In the genomic region with DNA sequence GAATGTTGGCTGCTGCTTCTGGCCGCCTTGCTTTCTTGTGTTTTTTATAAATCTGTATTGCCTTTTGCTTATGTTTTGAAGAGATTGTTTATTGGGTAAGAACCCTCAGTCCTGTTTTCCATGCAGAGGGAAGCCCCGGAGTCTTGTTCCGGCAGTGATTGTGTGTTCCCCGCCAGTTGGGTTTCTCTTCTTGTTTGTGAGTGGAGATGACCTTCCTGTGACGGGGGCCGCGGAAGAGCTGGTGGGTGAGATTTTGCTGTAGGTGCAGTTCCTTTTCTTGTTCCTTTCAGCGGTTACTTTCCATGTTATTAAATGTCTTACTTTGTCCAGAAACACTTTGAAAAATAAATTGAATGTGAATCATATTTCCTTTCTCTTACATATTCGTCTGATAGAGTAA, we compare ENCODE assay signal across 10 cellular contexts.
A peak's percentile ranks its signal among the peaks of the same experiment; 100 is the strongest.
DNase-seq lines count a peak whose midpoint lies in the region; ATAC-seq lines count a peak whose summit lies in the region.
"Had no signal": no experiment of that assay in that cellular context is flagged by ENCODE, and none has a peak within 500 bp of the region (broad histone marks: within the 10 kb centered on the region; RNA-seq: fewer than 3 reads in every experiment).

No MANE protein-coding gene starts in this region.

- no peak for DNase-seq in stimulated activated naive CD8-positive, alpha-beta T cell treated with anti-CD3 and anti-CD28 coated beads, Interleukin-15, Interleukin-2, amounts not matched to agents 100 U/mL and 50 U/mL, for 24 hours
- DNase-seq in caudate nucleus (lab: John Stamatoyannopoulos, UW) (peak in 5 of 61 donors; percentile 6 to 28 (median 18)), DMS53 (lab: John Stamatoyannopoulos, UW) (no peak), GM19240 (ENCODE audit: insufficient read length, low spot score) (no peak), AG08396 (ENCODE audit: low spot score) (no peak)
- DNase-seq: MG63, SIG-M5 had no signal

- peak overlapping the region; percentile 54 for H3K4me3 Mint-ChIP-seq in stimulated activated naive CD8-positive, alpha-beta T cell treated with anti-CD3 and anti-CD28 coated beads, Interleukin-15, Interleukin-2, amounts not matched to agents 100 ng/mL and 50 ng/mL, for 24 hours

- no peaks in the 10 kb centered on the region for H3K9me3 Mint-ChIP-seq in stimulated activated naive CD8-positive, alpha-beta T cell treated with anti-CD3 and anti-CD28 coated beads, Interleukin-15, Interleukin-2, amounts not matched to agents 100 ng/mL and 50 ng/mL, for 24 hours

- H3K4me1 Mint-ChIP-seq in stimulated activated naive CD8-positive, alpha-beta T cell treated with anti-CD3 and anti-CD28 coated beads, Interleukin-15, Interleukin-2, amounts not matched to agents 100 ng/mL and 50 ng/mL, for 24 hours (ENCODE audit: low read depth), result peaks cover 85% of the 10 kb centered on the region

- no peaks in the 10 kb centered on the region for H3K36me3 ChIP-seq in muscle layer of duodenum (ENCODE audit: control insufficient read depth in 1 of 2, insufficient read depth in 2 of 2, low read length in 2 of 2)
- H3K36me3 ChIP-seq: MG63 had no signal

- no peaks in the 10 kb centered on the region for H3K27me3 ChIP-seq in muscle layer of duodenum (ENCODE audit: low read depth, low read length)
- H3K27me3 ChIP-seq: MG63 had no signal

- H3K9me3 ChIP-seq in muscle layer of duodenum (ENCODE audit: control insufficient read depth in 1 of 2, low read length in 2 of 2), result no peaks in the 10 kb centered on the region
- H3K9me3 ChIP-seq: MG63 had no signal

- H3K27ac Mint-ChIP-seq in stimulated activated naive CD8-positive, alpha-beta T cell treated with anti-CD3 and anti-CD28 coated beads, Interleukin-15, Interleukin-2, amounts not matched to agents 100 ng/mL and 50 ng/mL, for 24 hours, result peak overlapping the region; percentile 86

- peaks cover 18 to 24% of the 10 kb centered on the region in 2 donors for H3K4me1 ChIP-seq in muscle layer of duodenum (ENCODE audit: control insufficient read depth in 1 of 2, insufficient read depth in 2 of 2, low read length in 2 of 2)

- ATAC-seq in stimulated activated naive CD8-positive, alpha-beta T cell treated with anti-CD3 and anti-CD28 coated beads, Interleukin-15, Interleukin-2, amounts not matched to agents 100 U/mL and 50 U/mL, for 24 hours, result no peak
- no peak for ATAC-seq in GM21390 (IDR thresholded peaks at IDR 0.05; ENCODE audit: unreplicated experiment)

- H3K36me3 Mint-ChIP-seq in stimulated activated naive CD8-positive, alpha-beta T cell treated with anti-CD3 and anti-CD28 coated beads, Interleukin-15, Interleukin-2, amounts not matched to agents 100 ng/mL and 50 ng/mL, for 24 hours (ENCODE audit: low read depth), result peaks cover 12% of the 10 kb centered on the region

- H3K4me3 ChIP-seq in muscle layer of duodenum (ENCODE audit: low read depth in 1 of 2, low read length in 2 of 2), result no peak overlapping the region
- H3K4me3 ChIP-seq: MG63 had no signal

- H3K27ac ChIP-seq in caudate nucleus (ENCODE audit: low read depth, low read length) (peak overlapping the region; percentile 72), muscle layer of duodenum (ENCODE audit: low read length) (peak overlapping the region; percentile 71)

- no peaks in the 10 kb centered on the region for H3K27me3 Mint-ChIP-seq in stimulated activated naive CD8-positive, alpha-beta T cell treated with anti-CD3 and anti-CD28 coated beads, Interleukin-15, Interleukin-2, amounts not matched to agents 100 ng/mL and 50 ng/mL, for 24 hours
